ENCODE assay signal across 2 cellular contexts in genomic region chr17:71440513-71440912, GRCh38.
TF ChIP-seq lines count a peak whose summit lies in the region.

No MANE protein-coding gene starts in this region.

TF ChIP-seq in A549, 52 proteins besides CTCF, POLR2A, EP300 and RAD21:
- no peak for TF ChIP-seq HMGXB4 (CRISPR knock-in tag; IDR thresholded peaks at IDR 0.05; ENCODE audit: borderline replicate concordance)
- TF ChIP-seq EHF (CRISPR knock-in tag; IDR thresholded peaks at IDR 0.05) = no peak
- no peak for TF ChIP-seq SREBF2 (IDR thresholded peaks at IDR 0.05)
- TF ChIP-seq USF2 (IDR thresholded peaks at IDR 0.05) = no peak
- no peak for TF ChIP-seq ZC3H11A (IDR thresholded peaks at IDR 0.05)
- TF ChIP-seq NPAS2 (CRISPR knock-in tag; IDR thresholded peaks at IDR 0.05; ENCODE audit: borderline replicate concordance) = no peak
- TF ChIP-seq POLR2AphosphoS2 (conservative IDR thresholded peaks at IDR 0.05; ENCODE audit: low read length) = no peak
- TF ChIP-seq GATA3 (IDR thresholded peaks at IDR 0.05; ENCODE audit: borderline replicate concordance) = no peak
- no peak for TF ChIP-seq MYC (IDR thresholded peaks at IDR 0.05; ENCODE audit: borderline replicate concordance, low read length)
- TF ChIP-seq MAFK (IDR thresholded peaks at IDR 0.05; ENCODE audit: partially characterized antibody) = no peak
- TF ChIP-seq NFE2L2 (conservative IDR thresholded peaks at IDR 0.05; ENCODE audit: low read length) = no peak
- no peak for TF ChIP-seq FOXS1 (CRISPR knock-in tag; IDR thresholded peaks at IDR 0.05)
- TF ChIP-seq SMC3 (IDR thresholded peaks at IDR 0.05) = no peak
- no peak for TF ChIP-seq ZFP36 (IDR thresholded peaks at IDR 0.05; ENCODE audit: borderline replicate concordance, partially characterized antibody)
- TF ChIP-seq NR3C1 (IDR thresholded peaks at IDR 0.05) = no peak
- no peak for TF ChIP-seq CHD2 (IDR thresholded peaks at IDR 0.05; ENCODE audit: low read length, partially characterized antibody)
- no peak for TF ChIP-seq ELK1 (IDR thresholded peaks at IDR 0.05; ENCODE audit: low read depth, low read length)
- no peak for TF ChIP-seq HEYL (CRISPR knock-in tag; IDR thresholded peaks at IDR 0.05)

TF ChIP-seq in HEK293T, 16 proteins besides CTCF, POLR2A, EP300 and RAD21 (continued from another document):
- TF ChIP-seq BHLHE40 (IDR thresholded peaks at IDR 0.05; ENCODE audit: borderline replicate concordance) (no peak), SUZ12 (IDR thresholded peaks at IDR 0.05) (no peak), CTBP1 (IDR thresholded peaks at IDR 0.05; ENCODE audit: borderline replicate concordance) (peak; percentile 64; the same call in 1 of the 2 replicates), TARDBP (IDR thresholded peaks at IDR 0.05) (no peak), SP1 (IDR thresholded peaks at IDR 0.05) (no peak), PKNOX1 (IDR thresholded peaks at IDR 0.05) (peak; percentile 93), FOXM1 (IDR thresholded peaks at IDR 0.05; ENCODE audit: borderline replicate concordance) (no peak), L3MBTL2 (conservative IDR thresholded peaks at IDR 0.05) (no peak; the same call in 1 of the 2 replicates), ZNF384 (IDR thresholded peaks at IDR 0.05) (no peak), ELF4 (IDR thresholded peaks at IDR 0.05) (no peak), NFRKB (IDR thresholded peaks at IDR 0.05) (no peak), FOXK2 (IDR thresholded peaks at IDR 0.05) (no peak), ARNT (IDR thresholded peaks at IDR 0.05) (no peak), LEF1 (IDR thresholded peaks at IDR 0.05; ENCODE audit: borderline replicate concordance) (no peak), HDGF (IDR thresholded peaks at IDR 0.05; ENCODE audit: borderline replicate concordance) (no peak)
